17 cellular contexts compared by ENCODE assay signal in genomic region chr6:156437084-156437879, GRCh38.
DNase-seq lines count a peak whose midpoint lies in the region; ATAC-seq and TF ChIP-seq lines count a peak whose summit lies in the region.
"Had no signal": no experiment of that assay in that cellular context is flagged by ENCODE, and none has a peak within 500 bp of the region (broad histone marks: within the 10 kb centered on the region; RNA-seq: fewer than 3 reads in every experiment).

No MANE protein-coding gene starts in this region.

- H3K4me3 Mint-ChIP-seq in progenitor cell of endocrine pancreas (ENCODE audit: low read depth) = no peak overlapping the region
- H3K4me3 Mint-ChIP-seq: CD14-positive monocyte had no signal

- H3K27ac Mint-ChIP-seq in progenitor cell of endocrine pancreas = no peak overlapping the region

- no peaks in the 10 kb centered on the region for H3K9me3 ChIP-seq in transverse colon
- H3K9me3 ChIP-seq: testis had no signal

- DNase-seq in NCI-H187 treated with DMSO at 0.1 percent for 48 hours (lab: John Stamatoyannopoulos, UW) (peak; percentile 11), NCI-H187 (lab: John Stamatoyannopoulos, UW) (no peak), NCI-H2029 treated with DMSO at 0.1 percent for 48 hours (lab: John Stamatoyannopoulos, UW) (peak; percentile 80), SK-N-DZ (ENCODE audit: low spot score) (peak; percentile 29), transverse colon (peak; percentile 38), cerebellar cortex (ENCODE audit: low spot score) (no peak), progenitor cell of endocrine pancreas (ENCODE audit: low spot score, unreplicated experiment) (no peak)
- DNase-seq: 8988T; activated gamma-delta T cell treated with Interleukin-2 at 50 U/mL for 16 hours; aorta; H7; NCI-H524 treated with DMSO at 0.1 percent for 48 hours; stimulated activated CD4-positive, alpha-beta T cell treated with anti-CD3 and anti-CD28 coated beads, Interleukin-2, amount 100 ng/mL, for 24 hours; T-helper 2 cell; testis had no signal

- H3K27me3 Mint-ChIP-seq in progenitor cell of endocrine pancreas = no peaks in the 10 kb centered on the region

- H3K36me3 Mint-ChIP-seq in progenitor cell of endocrine pancreas (ENCODE audit: insufficient read depth) = no peaks in the 10 kb centered on the region
- H3K36me3 Mint-ChIP-seq: CD14-positive monocyte had no signal

- in situ Hi-C loops in transverse colon (cut with MboI; ENCODE audit: low pct_ligation_motif_present in 1 of 4, low pct_unique_long_range_greater_than_20kb in 1 of 4, low sequenced_read_pairs in 3 of 4) = no loop called here

- peak overlapping the region in 1 of 4 donors; percentile 25 for H3K4me3 ChIP-seq in transverse colon
- H3K4me3 ChIP-seq: testis had no signal

- peak overlapping the region; percentile 44 to 70 (median 65) for H3K27ac ChIP-seq in transverse colon
- H3K27ac ChIP-seq: testis had no signal

- H3K9me3 Mint-ChIP-seq in progenitor cell of endocrine pancreas (ENCODE audit: low read depth) = peaks cover 9% of the 10 kb centered on the region

- no peak for ATAC-seq in GM18861 (IDR thresholded peaks at IDR 0.05; ENCODE audit: unreplicated experiment)

- peaks cover 7% of the 10 kb centered on the region for H3K4me1 Mint-ChIP-seq in progenitor cell of endocrine pancreas (ENCODE audit: low read depth)
- H3K4me1 Mint-ChIP-seq: CD14-positive monocyte had no signal

- TF ChIP-seq EP300 in transverse colon (IDR thresholded peaks at IDR 0.05; ENCODE audit: low read depth) = no peak

- peaks cover 8 to 40% (median 26%) of the 10 kb centered on the region in 4 donors for H3K4me1 ChIP-seq in transverse colon
- H3K4me1 ChIP-seq: testis had no signal

- no peaks in the 10 kb centered on the region for H3K27me3 ChIP-seq in transverse colon
- H3K27me3 ChIP-seq: testis had no signal

- H3K36me3 ChIP-seq in transverse colon = no peaks in the 10 kb centered on the region

- TF ChIP-seq CTCF in transverse colon (IDR thresholded peaks at IDR 0.05) (no peak), progenitor cell of endocrine pancreas (IDR thresholded peaks at IDR 0.05; ENCODE audit: unreplicated experiment) (no peak)

- no peak for TF ChIP-seq POLR2A in transverse colon (IDR thresholded peaks at IDR 0.05)

- 44 to 53% methylated on average over 12 of the region's 12 CpGs for WGBS in transverse colon (ENCODE audit: low coverage in 1 of 2), 2 donors

- intact Hi-C loops in transverse colon (cut with DNase I; ENCODE audit: low total_unique reads) = no loop called here

Comparison
In these comparisons a context has a peak if more than half of its experiments do, and no peak if none do; other contexts are left out.
1. DNase-seq: peak in NCI-H187 treated with DMSO at 0.1 percent for 48 hours (single experiment), NCI-H2029 treated with DMSO at 0.1 percent for 48 hours (single experiment), SK-N-DZ (single experiment) and transverse colon (single experiment); none in NCI-H187 (0 of 2), cerebellar cortex (single experiment) and progenitor cell of endocrine pancreas (single experiment).